ENCODE assay signal across 34 cellular contexts in the genomic region with DNA sequence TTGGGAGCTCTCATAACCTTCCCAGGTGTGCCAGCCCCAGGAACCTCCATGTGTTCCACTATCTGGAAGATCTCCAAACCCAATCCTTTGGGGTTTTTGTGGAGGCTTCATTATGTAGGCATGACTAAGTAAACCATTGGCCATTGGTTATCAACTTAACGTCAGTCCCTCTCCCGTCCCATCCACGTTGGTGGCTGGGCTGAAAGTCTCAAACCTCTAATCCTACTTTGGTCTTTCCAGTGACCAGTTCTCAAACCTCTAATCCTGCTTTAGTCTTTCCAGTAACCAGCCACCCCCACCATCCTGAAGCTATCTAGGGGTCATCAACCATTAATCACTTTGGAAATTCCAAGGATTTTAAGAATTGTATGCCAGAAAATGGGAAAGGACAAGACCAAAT.
"Had no signal": no experiment of that assay in that cellular context is flagged by ENCODE, and none has a peak within 500 bp of the region (broad histone marks: within the 10 kb centered on the region; RNA-seq: fewer than 3 reads in every experiment).

No MANE protein-coding gene starts in this region.

- H3K27me3 ChIP-seq: SJSA1 had no signal

- H3K4me1 ChIP-seq: SJSA1 had no signal

- H3K9me3 ChIP-seq: SJSA1, SK-N-SH had no signal

- FAIRE-seq: RCC 7860 had no signal

- H3K27ac ChIP-seq: KMS-11, PC-9, RWPE1, SJSA1 had no signal

- H3K4me3 ChIP-seq: PC-9, SJSA1 had no signal

- H3K36me3 ChIP-seq: SJSA1 had no signal

- ATAC-seq: Panc1, Right ventricle myocardium inferior had no signal

- DNase-seq: Karpas-422, MM.1S, NCI-H1048, NCI-H1092 treated with DMSO at 0.1 percent for 48 hours, NCI-H1105 treated with DMSO at 0.1 percent for 48 hours, NCI-H1417, NCI-H1436, NCI-H146, NCI-H1694, NCI-H187, NCI-H1930, NCI-H2029 treated with DMSO at 0.1 percent for 48 hours, NCI-H2081 treated with DMSO at 0.1 percent for 48 hours, NCI-H2107, NCI-H2171, NCI-H226, NCI-H446 treated with DMSO at 0.1 percent for 48 hours, NCI-H510A, NCI-H524, NCI-H526, NCI-H69, NCI-H748 treated with DMSO at 0.1 percent for 48 hours, NCI-H82, PC-9, SHP77, SIG-M5, SK-N-SH, SW 1271 had no signal
